In the genomic region with DNA sequence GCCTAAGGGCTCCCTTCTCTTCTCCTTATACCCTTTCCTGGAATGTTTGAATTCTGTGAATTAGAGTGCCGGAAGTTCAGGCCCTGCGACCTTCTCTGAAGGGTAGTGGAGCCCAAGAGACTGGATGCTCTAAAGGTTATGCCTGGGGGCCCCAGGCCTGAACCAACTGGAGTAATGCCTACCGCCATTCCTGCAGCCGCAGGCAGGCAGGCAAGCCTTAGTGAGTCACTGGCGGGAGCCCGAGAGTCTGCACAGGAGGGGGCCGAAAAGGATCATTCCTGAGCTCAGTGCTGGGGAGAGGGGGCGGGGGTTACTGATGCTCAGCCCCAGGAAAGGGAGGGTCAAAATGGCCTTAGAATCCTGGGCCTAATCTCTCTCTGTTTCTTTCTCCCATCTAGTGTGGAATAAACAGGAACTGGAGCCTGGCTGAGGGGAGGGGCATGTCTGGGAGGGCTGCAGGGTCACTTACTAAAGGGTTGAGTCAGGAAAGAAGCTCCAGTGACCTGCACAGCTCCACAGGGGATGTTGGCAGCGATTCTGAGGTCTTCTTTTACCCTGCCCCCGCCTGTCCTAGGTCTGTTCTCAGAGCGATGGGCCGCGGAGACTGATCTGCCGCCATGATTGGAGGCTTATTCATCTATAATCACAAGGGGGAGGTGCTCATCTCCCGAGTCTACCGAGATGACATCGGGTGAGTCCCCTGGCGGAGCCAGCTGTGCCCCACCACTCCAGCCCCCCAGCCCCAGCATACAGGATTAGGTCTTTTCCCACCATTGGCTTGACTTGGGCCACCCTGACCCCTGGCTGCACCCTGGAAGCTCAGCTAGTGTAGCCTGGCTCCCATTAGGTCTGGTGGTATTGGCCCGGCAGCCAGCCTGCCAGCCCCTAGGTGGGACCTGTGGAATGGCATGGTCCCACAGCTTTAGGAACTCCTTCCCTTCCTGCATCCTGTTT, we compare ENCODE assay signal across 8 cellular contexts. TPM values are rescaled to one million over a fixed set of nuclear protein-coding genes. Genes with fewer than 3 reads are reported as not detected.
DNase-seq lines count a peak whose midpoint lies in the region; ATAC-seq and TF ChIP-seq lines count a peak whose summit lies in the region.

No MANE protein-coding gene starts in this region.

- POLR2A ChIA-PET in PC-9 (lab: Charles Lee; ENCODE audit: unreplicated experiment) = interaction anchor here (0.5 to 1.2 kb wide), 13 partner anchors 9 to 968 kb away, joined by 3 to 28 read pairs (median 4); partner anchors contain the start of gene ABCF3

- no peaks in the 10 kb centered on the region for H3K27me3 Mint-ChIP-seq in activated T-cell treated with anti-CD3 and anti-CD28 coated beads, Interleukin-2, amount 50 U/mL, for 24 hours
- no peaks in the 10 kb centered on the region for H3K27me3 Mint-ChIP-seq in stimulated activated memory B cell treated with anti-CD40 and anti-IgM and Interleukin-4, amounts not matched to agents 10 μg/mL and 1 μg/mL and 100 μg/mL, for 72 hours

- H3K36me3 Mint-ChIP-seq in activated T-cell treated with anti-CD3 and anti-CD28 coated beads, Interleukin-2, amount 50 U/mL, for 24 hours (ENCODE audit: low read depth) = peaks cover 78% of the 10 kb centered on the region
- H3K36me3 Mint-ChIP-seq in stimulated activated memory B cell treated with anti-CD40 and anti-IgM and Interleukin-4, amounts not matched to agents 10 μg/mL and 1 μg/mL and 100 μg/mL, for 72 hours = peaks cover 49% of the 10 kb centered on the region

- H2AFZ ChIP-seq in PC-9 = peak overlapping the region; percentile 42

- H3K9me2 ChIP-seq in PC-9 (ENCODE audit: insufficient read depth) = no peaks in the 10 kb centered on the region

- intact Hi-C loops in PC-9 (cut with micrococcal nuclease; ENCODE audit: unreplicated experiment) = loop anchor here (1.0 to 5.0 kb wide), 4 partner anchors 9 to 210 kb away; partner anchors contain the start of genes CLCN2 and POLR2H

- no peaks in the 10 kb centered on the region for H3K9me3 ChIP-seq in PC-9 (ENCODE audit: insufficient read depth, low read depth)

- CTCF ChIA-PET in PC-9 (lab: Charles Lee) = interaction anchor here (0.6 to 1.2 kb wide), 9 partner anchors 8 to 170 kb away, joined by 3 to 6 read pairs (median 4); partner anchors contain the start of gene ABCF3

- H3F3A ChIP-seq in PC-9 (ENCODE audit: insufficient read depth, low read depth) = peaks cover 40% of the 10 kb centered on the region; the same call in 1 of the 2 replicates

- peak overlapping the region; percentile 100 for H3K4me2 ChIP-seq in PC-9

- H3K79me2 ChIP-seq in PC-9 (ENCODE audit: low read depth) = peaks cover 42% of the 10 kb centered on the region

- no peaks in the 10 kb centered on the region for H3K9me3 Mint-ChIP-seq in activated T-cell treated with anti-CD3 and anti-CD28 coated beads, Interleukin-2, amount 50 U/mL, for 24 hours
- no peaks in the 10 kb centered on the region for H3K9me3 Mint-ChIP-seq in stimulated activated memory B cell treated with anti-CD40 and anti-IgM and Interleukin-4, amounts not matched to agents 10 μg/mL and 1 μg/mL and 100 μg/mL, for 72 hours

- H3K4me3 ChIP-seq in PC-9 = peak overlapping the region; percentile 91

- no peaks in the 10 kb centered on the region for H3K27me3 ChIP-seq in PC-9 (ENCODE audit: insufficient read depth, low read depth)
- H3K27me3 ChIP-seq in layer of hippocampus (ENCODE audit: control insufficient read depth, insufficient read depth, low read length) = no peaks in the 10 kb centered on the region

- peaks cover 20% of the 10 kb centered on the region for H3K4me1 ChIP-seq in PC-9 (replicated peaks; ENCODE audit: insufficient read depth)

- no peaks in the 10 kb centered on the region; the same call in 1 of the 2 replicates for H4K20me1 ChIP-seq in PC-9 (ENCODE audit: insufficient read depth)

- H3K27ac ChIP-seq in PC-9 (peak overlapping the region; percentile 32), cingulate gyrus (ENCODE audit: low read depth, low read length) (peak overlapping the region; percentile 93), layer of hippocampus (ENCODE audit: low read depth, low read length) (peak overlapping the region; percentile 36)

- peak overlapping the region; percentile 93 for H3K4me3 Mint-ChIP-seq in activated T-cell treated with anti-CD3 and anti-CD28 coated beads, Interleukin-2, amount 50 U/mL, for 24 hours
- peak overlapping the region; percentile 96 for H3K4me3 Mint-ChIP-seq in stimulated activated memory B cell treated with anti-CD40 and anti-IgM and Interleukin-4, amounts not matched to agents 10 μg/mL and 1 μg/mL and 100 μg/mL, for 72 hours

- DNase-seq in activated T-cell treated with anti-CD3 and anti-CD28 coated beads, Interleukin-2, amount 50 U/mL, for 24 hours = no peak
- no peak for DNase-seq in activated T-cell treated with anti-CD3 and anti-CD28 coated beads, Interleukin-2, amount 50 U/mL, for 1 hour
- peak; percentile 88 to 96 for DNase-seq in PC-9
- DNase-seq in DMS79 (lab: John Stamatoyannopoulos, UW) = no peak

- TF ChIP-seq CTCF in PC-9 (conservative IDR thresholded peaks at IDR 0.05) = no peak

- TSS peak; percentile 21 for BruUV-seq in PC-9 (replicated peaks; lab: Mats Ljungman, UMichigan)

- ATAC-seq in stimulated activated memory B cell treated with anti-CD40 and anti-IgM and Interleukin-4, amounts not matched to agents 10 μg/mL and 1 μg/mL and 100 μg/mL, for 72 hours = no peak
- no peak for ATAC-seq in HG02938 (IDR thresholded peaks at IDR 0.05; ENCODE audit: unreplicated experiment)

- peaks cover 40% of the 10 kb centered on the region for H3K4me1 Mint-ChIP-seq in activated T-cell treated with anti-CD3 and anti-CD28 coated beads, Interleukin-2, amount 50 U/mL, for 24 hours (ENCODE audit: low read depth)
- H3K4me1 Mint-ChIP-seq in stimulated activated memory B cell treated with anti-CD40 and anti-IgM and Interleukin-4, amounts not matched to agents 10 μg/mL and 1 μg/mL and 100 μg/mL, for 72 hours = peaks cover 38% of the 10 kb centered on the region

- peak overlapping the region; percentile 57 for H3K27ac Mint-ChIP-seq in activated T-cell treated with anti-CD3 and anti-CD28 coated beads, Interleukin-2, amount 50 U/mL, for 24 hours
- peak overlapping the region; percentile 48 for H3K27ac Mint-ChIP-seq in stimulated activated memory B cell treated with anti-CD40 and anti-IgM and Interleukin-4, amounts not matched to agents 10 μg/mL and 1 μg/mL and 100 μg/mL, for 72 hours

- H3K36me3 ChIP-seq in PC-9 (ENCODE audit: low read depth) = peaks cover 46% of the 10 kb centered on the region

RNA-seq across cellular contexts. Expression of gene AP2M1, which starts 2.0 kb away (rescaled TPM):
- total RNA-seq in PC-9 (2021) = 586 and 606 TPM in 2 replicates

RNA-seq across cellular contexts. Expression of gene ABCF3, which starts 9.3 kb away (rescaled TPM):
- 98.8 and 137 TPM in 2 replicates for total RNA-seq in PC-9 (2021)

RNA-seq across cellular contexts. Expression of gene DVL3, which starts 21.5 kb away (rescaled TPM):
- total RNA-seq in PC-9 (2021) = 101 and 108 TPM in 2 replicates

RNA-seq across cellular contexts. Expression of gene EIF2B5, which starts 41.5 kb away (rescaled TPM):
- 45.7 and 54.1 TPM in 2 replicates for total RNA-seq in PC-9 (2021)

RNA-seq across cellular contexts. Expression of gene VWA5B2, which starts 52.7 kb away (rescaled TPM):
- total RNA-seq in PC-9 (2021) = 0.53 and 0.76 TPM in 2 replicates

Comparison
In these comparisons a context has a peak if more than half of its experiments do, and no peak if none do; other contexts are left out.
1. DNase-seq: peak in PC-9 (2 of 2); none in activated T-cell treated with anti-CD3 and anti-CD28 coated beads, Interleukin-2, amount 50 U/mL, for 24 hours (single experiment), activated T-cell treated with anti-CD3 and anti-CD28 coated beads, Interleukin-2, amount 50 U/mL, for 1 hour (single experiment) and DMS79 (single experiment).
2. H3K27ac ChIP-seq: peak in every context shown above with its lines; median percentile 93 in cingulate gyrus; 36 in layer of hippocampus; 32 in PC-9.